Comparison of ENCODE assay signal across 10 cellular contexts in genomic region chr2:235005603-235006259, GRCh38. TPM values are rescaled to one million over a fixed set of nuclear protein-coding genes. Genes with fewer than 3 reads are reported as not detected.
A peak's percentile ranks its signal among the peaks of the same experiment; 100 is the strongest.
DNase-seq lines count a peak whose midpoint lies in the region; ATAC-seq and TF ChIP-seq lines count a peak whose summit lies in the region.
"Had no signal": no experiment of that assay in that cellular context is flagged by ENCODE, and none has a peak within 500 bp of the region (broad histone marks: within the 10 kb centered on the region; RNA-seq: fewer than 3 reads in every experiment).

No MANE protein-coding gene starts in this region.

- peaks cover 16% of the 10 kb centered on the region for H3K27me3 Mint-ChIP-seq in endothelial cell (ENCODE audit: unreplicated experiment)

- H3K9me3 Mint-ChIP-seq in endothelial cell (ENCODE audit: unreplicated experiment): no peaks in the 10 kb centered on the region
- no peaks in the 10 kb centered on the region for H3K9me3 Mint-ChIP-seq in activated naive CD4-positive, alpha-beta T cell treated with anti-CD3 and anti-CD28 coated beads, Interleukin-2, amount 50 U/mL, for 72 hours
- H3K9me3 Mint-ChIP-seq: CD8-positive, alpha-beta T cell had no signal

- ATAC-seq in activated naive CD4-positive, alpha-beta T cell treated with anti-CD3 and anti-CD28 coated beads, Interleukin-2, amount 50 U/mL, for 72 hours: no peak
- ATAC-seq: CD8-positive, alpha-beta T cell had no signal

- H3K27me3 ChIP-seq in vagina: no peaks in the 10 kb centered on the region

- H3K27ac ChIP-seq in vagina: no peak overlapping the region

- peak overlapping the region; percentile 64 for H3K27ac Mint-ChIP-seq in endothelial cell (ENCODE audit: unreplicated experiment)
- H3K27ac Mint-ChIP-seq in activated naive CD4-positive, alpha-beta T cell treated with anti-CD3 and anti-CD28 coated beads, Interleukin-2, amount 50 U/mL, for 72 hours: no peak overlapping the region
- H3K27ac Mint-ChIP-seq: CD8-positive, alpha-beta T cell had no signal

- H3K4me1 Mint-ChIP-seq in endothelial cell (ENCODE audit: unreplicated experiment): peaks cover 27% of the 10 kb centered on the region

- H3K36me3 ChIP-seq in vagina: no peaks in the 10 kb centered on the region

- TF ChIP-seq POLR2A in vagina (IDR thresholded peaks at IDR 0.05): no peak

- H3K4me3 ChIP-seq in vagina: no peak overlapping the region

- H3K4me3 Mint-ChIP-seq in endothelial cell (ENCODE audit: unreplicated experiment): peak overlapping the region; percentile 62
- H3K4me3 Mint-ChIP-seq: CD8-positive, alpha-beta T cell had no signal

- intact Hi-C loops in vagina (cut with DNase I): no loop called here

- peaks cover 48% of the 10 kb centered on the region for H3K4me1 ChIP-seq in vagina

- no peaks in the 10 kb centered on the region for H3K9me3 ChIP-seq in vagina

- DNase-seq in Ammon's horn (ENCODE audit: low spot score) (peak; percentile 81), NCI-H345 treated with DMSO at 0.1 percent for 48 hours (lab: John Stamatoyannopoulos, UW; ENCODE audit: unreplicated experiment) (peak; percentile 72), endothelial cell (ENCODE audit: low spot score) (peak; percentile 65), midbrain (lab: John Stamatoyannopoulos, UW) (peak; percentile 75), vagina (ENCODE audit: extremely low spot score in 2 of 2) (no peak), NCI-H187 treated with DMSO at 0.1 percent for 48 hours (lab: John Stamatoyannopoulos, UW) (no peak)
- no peak for DNase-seq in activated naive CD4-positive, alpha-beta T cell treated with anti-CD3 and anti-CD28 coated beads, Interleukin-2, amount 50 U/mL, for 72 hours (ENCODE audit: low spot score in 2 of 2)
- DNase-seq in effector CD8-positive, alpha-beta T cell (lab: John Stamatoyannopoulos, UW): no peak
- DNase-seq: activated T-cell treated with anti-CD3 and anti-CD28 coated beads for 4 hours; CD8-positive, alpha-beta T cell had no signal

- TF ChIP-seq CTCF in endothelial cell (IDR thresholded peaks at IDR 0.05; ENCODE audit: unreplicated experiment) (peak; percentile 34), vagina (IDR thresholded peaks at IDR 0.05) (no peak)

- H3K36me3 Mint-ChIP-seq in endothelial cell (ENCODE audit: low read depth, unreplicated experiment): peaks cover 28% of the 10 kb centered on the region
- no peaks in the 10 kb centered on the region for H3K36me3 Mint-ChIP-seq in activated naive CD4-positive, alpha-beta T cell treated with anti-CD3 and anti-CD28 coated beads, Interleukin-2, amount 50 U/mL, for 72 hours
- H3K36me3 Mint-ChIP-seq: CD8-positive, alpha-beta T cell had no signal

RNA-seq across cellular contexts. Expression of gene SH3BP4, which starts 53.9 kb away (rescaled TPM):
- total RNA-seq in endothelial cell (ENCODE audit: unreplicated experiment) (58.6 TPM), vagina (19.2 TPM)
- total RNA-seq in activated naive CD4-positive, alpha-beta T cell treated with anti-CD3 and anti-CD28 coated beads, Interleukin-2, amount 50 U/mL, for 72 hours: under 1 TPM in 1 of 2 donors, not detected in 1; 0.31 TPM

Comparison
In these comparisons a context has a peak if more than half of its experiments do, and no peak if none do; other contexts are left out.
1. DNase-seq: peak in Ammon's horn (single experiment), NCI-H345 treated with DMSO at 0.1 percent for 48 hours (single experiment), endothelial cell (single experiment) and midbrain (single experiment); none in activated naive CD4-positive, alpha-beta T cell treated with anti-CD3 and anti-CD28 coated beads, Interleukin-2, amount 50 U/mL, for 72 hours (0 of 2), vagina (0 of 2), NCI-H187 treated with DMSO at 0.1 percent for 48 hours (single experiment) and effector CD8-positive, alpha-beta T cell (single experiment).
2. RNA of gene SH3BP4, which starts 53.9 kb away (total RNA-seq): 58.6 TPM in endothelial cell (single experiment) and 19.2 TPM in vagina (single experiment); 0.31 TPM in activated naive CD4-positive, alpha-beta T cell treated with anti-CD3 and anti-CD28 coated beads, Interleukin-2, amount 50 U/mL, for 72 hours; every median in the first group is over 10 times any median in the second.